ENCODE assay signal across 29 cellular contexts in the genomic region with DNA sequence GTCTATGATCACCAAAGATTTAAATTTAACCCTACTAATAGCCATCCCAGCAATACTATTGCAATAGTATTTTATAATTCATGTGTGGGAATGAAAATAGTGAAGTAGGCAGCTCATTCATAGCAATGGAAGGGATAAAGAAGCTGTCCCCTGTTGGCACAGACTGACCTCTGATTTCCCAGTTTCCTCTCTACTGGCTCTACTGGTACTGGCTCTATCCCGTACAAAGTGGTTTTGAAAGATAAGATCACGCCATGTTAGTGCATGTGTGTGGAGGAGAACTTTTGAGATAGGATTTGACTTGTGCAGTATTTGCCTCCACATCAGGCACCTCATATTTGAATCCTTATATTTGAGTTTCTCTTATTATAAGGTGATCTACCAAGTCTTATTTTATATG.
"Had no signal": no experiment of that assay in that cellular context is flagged by ENCODE, and none has a peak within 500 bp of the region (broad histone marks: within the 10 kb centered on the region; RNA-seq: fewer than 3 reads in every experiment).

No MANE protein-coding gene starts in this region.

- H3K9me3 Mint-ChIP-seq: activated B cell treated with CpG ODN at 0.5 μM for 24 hours; activated CD8-positive, alpha-beta T cell treated with anti-CD3 and anti-CD28 coated beads for 36 hours; activated T-cell treated with anti-CD3 and anti-CD28 coated beads, Interleukin-2, amount 50 U/mL, for 4 hours; activated T-helper 17 cell treated with anti-CD3 and anti-CD28 coated beads, Interleukin-2, amount 50 U/mL, for 72 hours; T-cell; T-helper 1 cell treated with Interleukin-12 subunit alpha and Interleukin-12 subunit beta and Interleukin-4 antibody, amounts not matched to agents 30 μg/mL and 1 μg/mL, for 36 hours had no signal

- H3K27me3 Mint-ChIP-seq: activated B cell treated with CpG ODN at 0.5 μM for 24 hours; activated CD8-positive, alpha-beta T cell treated with anti-CD3 and anti-CD28 coated beads for 36 hours; activated naive CD8-positive, alpha-beta T cell; activated T-helper 17 cell treated with anti-CD3 and anti-CD28 coated beads, Interleukin-2, amount 50 U/mL, for 72 hours; effector memory CD8-positive, alpha-beta T cell; T-cell had no signal

- H3K36me3 ChIP-seq: brain microvascular endothelial cell, esophagus squamous epithelium, gastroesophageal sphincter, WERI-Rb-1 had no signal

- H3K27ac ChIP-seq: brain microvascular endothelial cell, epithelial cell of prostate, esophagus squamous epithelium, gastroesophageal sphincter, WERI-Rb-1 had no signal

- DNase-seq: activated B cell treated with CpG ODN at 0.5 μM for 24 hours; activated CD4-positive, alpha-beta T cell treated with anti-CD3 and anti-CD28 coated beads for 48 hours; activated CD4-positive, alpha-beta T cell treated with anti-CD3 and anti-CD28 coated beads, Interleukin-2, amount 50 U/mL, for 1 hour; activated CD4-positive, alpha-beta T cell treated with anti-CD3 and anti-CD28 coated beads, Interleukin-2, amount 50 U/mL, for 48 hours; activated CD8-positive, alpha-beta memory T cell treated with anti-CD3 and anti-CD28 coated beads for 24 hours; activated CD8-positive, alpha-beta T cell treated with anti-CD3 and anti-CD28 coated beads for 36 hours; activated effector memory CD4-positive, alpha-beta T cell treated with Interleukin-2 at 50 U/mL for 16 hours; activated gamma-delta T cell treated with Interleukin-2 at 50 U/mL for 16 hours; activated naive CD4-positive, alpha-beta T cell treated with anti-CD3 and anti-CD28 coated beads, Interleukin-2, amount 50 U/mL, for 16 hours; activated naive CD4-positive, alpha-beta T cell treated with Interleukin-2 at 50 U/mL for 16 hours; activated T-cell treated with anti-CD3 and anti-CD28 coated beads, Interleukin-2, amount 50 U/mL, for 4 hours; amniotic stem cell; anterior cingulate cortex; brain microvascular endothelial cell; caudate nucleus; cortex of kidney; effector CD4-positive, alpha-beta T cell; effector memory CD8-positive, alpha-beta T cell; esophagus squamous epithelium; foreskin melanocyte; T-cell; T1000; WERI-Rb-1 had no signal

- H3K4me1 Mint-ChIP-seq: activated B cell treated with CpG ODN at 0.5 μM for 24 hours; activated T-helper 17 cell treated with anti-CD3 and anti-CD28 coated beads, Interleukin-2, amount 50 U/mL, for 72 hours; T-cell had no signal

- H3K4me3 Mint-ChIP-seq: activated B cell treated with CpG ODN at 0.5 μM for 24 hours; activated CD8-positive, alpha-beta T cell treated with anti-CD3 and anti-CD28 coated beads for 36 hours; activated naive CD8-positive, alpha-beta T cell; activated T-cell treated with anti-CD3 and anti-CD28 coated beads, Interleukin-2, amount 50 U/mL, for 4 hours; activated T-helper 17 cell treated with anti-CD3 and anti-CD28 coated beads, Interleukin-2, amount 50 U/mL, for 72 hours; effector memory CD8-positive, alpha-beta T cell; T-cell; T-helper 1 cell treated with Interleukin-12 subunit alpha and Interleukin-12 subunit beta and Interleukin-4 antibody, amounts not matched to agents 30 μg/mL and 1 μg/mL, for 36 hours had no signal

- H3K27me3 ChIP-seq: brain microvascular endothelial cell, gastroesophageal sphincter had no signal

- ATAC-seq: activated CD4-positive, CD25-positive, alpha-beta regulatory T cell treated with anti-CD3 and anti-CD28 coated beads, Interleukin-2, amount 50 U/mL, for 24 hours; activated CD8-positive, alpha-beta T cell treated with anti-CD3 and anti-CD28 coated beads for 36 hours; activated T-cell treated with anti-CD3 and anti-CD28 coated beads, Interleukin-2, amount 50 U/mL, for 4 hours; activated T-helper 17 cell treated with anti-CD3 and anti-CD28 coated beads, Interleukin-2, amount 50 U/mL, for 72 hours; effector memory CD8-positive, alpha-beta T cell; gastroesophageal sphincter; T-cell had no signal

- H3K27ac Mint-ChIP-seq: activated B cell treated with CpG ODN at 0.5 μM for 24 hours; activated CD8-positive, alpha-beta T cell treated with anti-CD3 and anti-CD28 coated beads for 36 hours; activated naive CD8-positive, alpha-beta T cell; activated T-helper 17 cell treated with anti-CD3 and anti-CD28 coated beads, Interleukin-2, amount 50 U/mL, for 72 hours; effector memory CD8-positive, alpha-beta T cell; T-cell; T-helper 1 cell treated with Interleukin-12 subunit alpha and Interleukin-12 subunit beta and Interleukin-4 antibody, amounts not matched to agents 30 μg/mL and 1 μg/mL, for 36 hours had no signal

- H3K36me3 Mint-ChIP-seq: activated naive CD8-positive, alpha-beta T cell; T-cell had no signal

- H3K9me3 ChIP-seq: esophagus squamous epithelium, gastroesophageal sphincter had no signal

- H3K4me3 ChIP-seq: esophagus squamous epithelium, gastroesophageal sphincter had no signal
